Comparison of ENCODE assay signal across 9 cellular contexts in the genomic region with DNA sequence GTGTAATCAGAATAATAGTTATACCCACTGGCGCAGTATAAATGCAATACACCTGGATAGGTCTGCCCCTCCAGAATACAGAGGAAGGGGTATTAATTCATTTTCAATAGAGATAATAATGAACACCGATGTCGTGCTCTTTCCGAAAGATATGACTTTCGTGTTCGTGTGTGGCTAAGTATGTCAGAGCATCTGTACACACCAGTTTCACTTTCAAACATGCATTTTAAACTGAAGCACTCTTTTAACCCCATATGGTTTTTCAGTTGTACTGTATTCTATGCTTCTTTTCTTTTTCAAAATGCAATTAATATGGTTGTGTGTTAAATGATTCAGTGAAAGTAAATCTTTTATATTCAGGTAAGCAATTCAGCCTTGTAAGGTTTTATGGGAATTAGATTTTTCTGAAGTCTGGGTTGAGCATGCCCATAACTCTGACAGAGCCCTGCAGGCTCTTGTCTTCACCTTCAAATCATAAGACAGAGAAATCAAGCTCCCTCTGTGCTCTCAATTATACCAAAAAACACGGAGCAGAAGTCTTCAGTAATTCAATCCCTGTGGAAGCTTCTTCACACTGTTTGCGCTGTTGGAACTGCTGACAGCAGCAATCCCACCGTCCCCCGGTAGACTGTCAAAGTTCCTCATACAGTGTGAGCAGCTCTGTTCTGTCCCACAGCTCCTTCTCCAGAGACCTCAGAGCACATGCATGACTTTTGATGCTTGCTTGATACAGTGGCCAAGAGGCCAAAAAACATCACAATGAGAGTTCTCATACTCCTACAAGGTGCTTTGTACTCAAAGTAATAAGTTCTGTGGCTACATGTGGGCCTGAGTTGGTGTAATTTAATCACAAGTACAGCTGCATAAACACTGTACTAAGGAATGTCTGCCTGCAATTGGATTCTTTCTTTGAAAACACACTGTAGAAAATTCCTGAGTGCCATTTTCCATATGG.
DNase-seq lines count a peak whose midpoint lies in the region; ATAC-seq lines count a peak whose summit lies in the region.
"Had no signal": no experiment of that assay in that cellular context is flagged by ENCODE, and none has a peak within 500 bp of the region (broad histone marks: within the 10 kb centered on the region; RNA-seq: fewer than 3 reads in every experiment).

No MANE protein-coding gene starts in this region.

- DNase-seq in activated naive CD4-positive, alpha-beta T cell treated with anti-CD3 and anti-CD28 coated beads for 36 hours: no peak
- DNase-seq in activated naive CD4-positive, alpha-beta T cell treated with anti-CD3 and anti-CD28 coated beads, Interleukin-2, amount 50 U/mL, for 16 hours: no peak
- DNase-seq in T-helper 17 cell (no peak), Right ventricle myocardium superior (no peak), germinal center (ENCODE audit: low spot score) (no peak), kidney glomerular epithelial cell (lab: John Stamatoyannopoulos, UW) (no peak)
- no peak for DNase-seq in stimulated activated naive CD8-positive, alpha-beta T cell treated with anti-CD3 and anti-CD28 coated beads, Interleukin-15, Interleukin-2, amounts not matched to agents 100 U/mL and 50 U/mL, for 24 hours

- H3K4me3 Mint-ChIP-seq in activated naive CD4-positive, alpha-beta T cell treated with anti-CD3 and anti-CD28 coated beads for 36 hours: peak overlapping the region; percentile 7
- peak overlapping the region; percentile 59 for H3K4me3 Mint-ChIP-seq in T-helper 17 cell

- H3K4me1 Mint-ChIP-seq in activated naive CD4-positive, alpha-beta T cell treated with anti-CD3 and anti-CD28 coated beads for 36 hours (ENCODE audit: low read depth): peaks cover 18% of the 10 kb centered on the region
- peaks cover 15% of the 10 kb centered on the region for H3K4me1 Mint-ChIP-seq in T-helper 17 cell

- no peaks in the 10 kb centered on the region for H3K9me3 ChIP-seq in T-helper 17 cell (ENCODE audit: control insufficient read depth, low read length, poor library complexity, severe bottlenecking)
- H3K9me3 ChIP-seq: body of pancreas had no signal

- H3K9me3 Mint-ChIP-seq in activated naive CD4-positive, alpha-beta T cell treated with anti-CD3 and anti-CD28 coated beads for 36 hours: no peaks in the 10 kb centered on the region

- CTCF ChIA-PET in activated naive CD4-positive, alpha-beta T cell treated with anti-CD3 and anti-CD28 coated beads for 36 hours (lab: Charles Lee): no interaction called here

- intact Hi-C loops in activated naive CD4-positive, alpha-beta T cell treated with anti-CD3 and anti-CD28 coated beads for 36 hours (cut with micrococcal nuclease): no loop called here
- intact Hi-C loops in Right ventricle myocardium superior (cut with DNase I): loop anchor here (10.0 kb wide), 1 partner anchor 120 kb away; no protein-coding TSS in a partner anchor

- ATAC-seq in HG02938 (IDR thresholded peaks at IDR 0.05; ENCODE audit: unreplicated experiment) (peak; percentile 96), T-helper 17 cell (peak; percentile 35), Right ventricle myocardium superior (ENCODE audit: poor library complexity) (peak; percentile 65)
- ATAC-seq in stimulated activated naive CD8-positive, alpha-beta T cell treated with anti-CD3 and anti-CD28 coated beads, Interleukin-15, Interleukin-2, amounts not matched to agents 100 U/mL and 50 U/mL, for 24 hours: peak; percentile 55
- ATAC-seq: body of pancreas had no signal

- no peak overlapping the region for H3K27ac Mint-ChIP-seq in activated naive CD4-positive, alpha-beta T cell treated with anti-CD3 and anti-CD28 coated beads for 36 hours
- H3K27ac Mint-ChIP-seq in T-helper 17 cell: peak overlapping the region; percentile 21

- H3K27me3 Mint-ChIP-seq in activated naive CD4-positive, alpha-beta T cell treated with anti-CD3 and anti-CD28 coated beads for 36 hours (ENCODE audit: low read depth): peaks cover 10% of the 10 kb centered on the region
- peaks cover 10% of the 10 kb centered on the region for H3K27me3 Mint-ChIP-seq in T-helper 17 cell

- H3K36me3 Mint-ChIP-seq in activated naive CD4-positive, alpha-beta T cell treated with anti-CD3 and anti-CD28 coated beads for 36 hours (ENCODE audit: low read depth): no peaks in the 10 kb centered on the region
- H3K36me3 Mint-ChIP-seq in T-helper 17 cell (ENCODE audit: low read depth): no peaks in the 10 kb centered on the region

Comparison
In these comparisons a context has a peak if more than half of its experiments do, and no peak if none do; other contexts are left out.
1. ATAC-seq: peak in every context shown above with its lines; median percentile 96 in HG02938; 65 in Right ventricle myocardium superior; 55 in stimulated activated naive CD8-positive, alpha-beta T cell treated with anti-CD3 and anti-CD28 coated beads, Interleukin-15, Interleukin-2, amounts not matched to agents 100 U/mL and 50 U/mL, for 24 hours; 35 in T-helper 17 cell.